Comparison of ENCODE assay signal across 5 cellular contexts in the genomic region with DNA sequence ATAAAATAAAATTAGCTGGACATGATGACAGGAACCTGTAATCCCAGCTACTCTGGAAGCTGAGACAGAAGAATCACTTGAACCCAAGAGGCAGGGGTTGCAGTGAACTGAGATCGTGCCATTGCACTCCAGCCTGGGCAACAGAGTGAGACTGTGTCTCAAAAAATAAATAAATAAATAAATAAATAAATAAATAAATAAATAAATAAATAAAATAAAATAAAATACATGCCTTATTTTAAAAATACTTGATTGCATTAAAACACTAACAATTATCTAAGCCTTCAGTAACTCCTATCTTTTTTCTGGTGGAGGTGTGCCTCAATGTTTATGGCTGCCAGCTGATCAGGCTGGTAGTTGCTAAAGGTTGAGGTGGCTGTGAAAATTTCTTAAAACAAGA.
DNase-seq lines count a peak whose midpoint lies in the region; ATAC-seq, FAIRE-seq and TF ChIP-seq lines count a peak whose summit lies in the region.
"Not testable (repeated sequence)": the region's sequence is repeated elsewhere in the genome, so short reads cannot be mapped to it uniquely, and the experiment has no call there.

No MANE protein-coding gene starts in this region.

- CTCF ChIA-PET in A549 (lab: Yijun Ruan, JAX); HEK293 (lab: Yijun Ruan, JAX); OCI-LY7 (lab: Charles Lee; ENCODE audit: unreplicated experiment); WTC11 (lab: Charles Lee): not testable (repeated sequence)

- not testable (repeated sequence) for ATAC-seq in A549, WTC11

- not testable (repeated sequence) for H3K79me2 ChIP-seq in Karpas-422 (ENCODE audit: low read length); OCI-LY7 (ENCODE audit: insufficient read depth, low read depth, low read length)

- peaks cover 41% of the 10 kb centered on the region for H3K9me3 Mint-ChIP-seq in WTC11

- not testable (repeated sequence) for H3K4me3 Mint-ChIP-seq in WTC11

- 0% methylated on average over 1 of the region's 1 CpG for WGBS in A549 (ENCODE audit: missing lambda C conversion rate)

- not testable (repeated sequence) for H3K27ac Mint-ChIP-seq in WTC11

- POLR2A ChIA-PET in A549 (lab: Yijun Ruan, JAX); HEK293 (lab: Yijun Ruan, JAX); WTC11 (lab: Charles Lee): not testable (repeated sequence)
- POLR2A ChIA-PET in OCI-LY7 (lab: Charles Lee): interaction anchor here (1.0 to 1.3 kb wide), 2 partner anchors 10 to 41 kb away, joined by 3 read pairs; no protein-coding TSS in a partner anchor

- TF ChIP-seq POLR2A in A549 (IDR thresholded peaks at IDR 0.05; ENCODE audit: low read length): not testable (repeated sequence)

- not testable (repeated sequence) for H3K9me2 ChIP-seq in Karpas-422 (replicated peaks; ENCODE audit: insufficient read depth, low read length); OCI-LY7 (ENCODE audit: insufficient read depth, low read length)

- not testable (repeated sequence) for H3K27me3 ChIP-seq in Karpas-422 (ENCODE audit: low read length)

- not testable (repeated sequence) for TF ChIP-seq RAD21 in A549 (conservative IDR thresholded peaks at IDR 0.05 in 1 of 2, IDR thresholded peaks at IDR 0.05 in 1 of 2)

- H2AFZ ChIP-seq in Karpas-422 (ENCODE audit: low read length): 0 out of 2 replicates have a peak overlapping the region, but pooled peaks have one; percentile 56
- peak overlapping the region; percentile 44; the same call in 1 of the 2 replicates for H2AFZ ChIP-seq in OCI-LY7 (ENCODE audit: low read length)

- intact Hi-C loops in OCI-LY7 (cut with micrococcal nuclease; ENCODE audit: unreplicated experiment): not testable (repeated sequence)

- H3K4me1 ChIP-seq in A549; HEK293 (ENCODE audit: control insufficient read depth, insufficient read depth, low read length); Karpas-422 (ENCODE audit: low read length); OCI-LY7 (ENCODE audit: insufficient read depth, low read length, poor library complexity, severe bottlenecking): not testable (repeated sequence)

- not testable (repeated sequence) for DNase-seq in A549 (ENCODE audit: low read depth in 1 of 2, low spot score in 1 of 2); Karpas-422; OCI-LY7 (ENCODE audit: low spot score); WTC11 (ENCODE audit: low spot score)

- not testable (repeated sequence) for TF ChIP-seq EP300 in A549 (IDR thresholded peaks at IDR 0.05)

- H3K36me3 Mint-ChIP-seq in WTC11: not testable (repeated sequence)

- H3K4me3 ChIP-seq in A549; HEK293 (ENCODE audit: low read depth, low read length); Karpas-422 (ENCODE audit: low read length); OCI-LY7 (ENCODE audit: low read depth, low read length, poor library complexity, severe bottlenecking): not testable (repeated sequence)

- H3K36me3 ChIP-seq in HEK293 (ENCODE audit: control insufficient read depth in 2 of 2, insufficient read depth in 1 of 2, low read length in 2 of 2); Karpas-422 (ENCODE audit: insufficient read depth, low read length); OCI-LY7 (ENCODE audit: insufficient read depth, low read length): not testable (repeated sequence)

- not testable (repeated sequence) for H3K27ac ChIP-seq in A549; HEK293 (ENCODE audit: extremely low read depth, low read depth, low read length); Karpas-422 (ENCODE audit: low read length); OCI-LY7 (ENCODE audit: low read depth, low read length, poor library complexity, severe bottlenecking)

- H3K9me3 ChIP-seq in A549; HEK293 (ENCODE audit: control insufficient read depth, insufficient read depth, low read depth, low read length); Karpas-422 (ENCODE audit: low read length): not testable (repeated sequence)
- peaks cover 15% of the 10 kb centered on the region; the same call in 1 of the 2 replicates for H3K9me3 ChIP-seq in OCI-LY7 (ENCODE audit: low read length)

- not testable (repeated sequence) for BruUV-seq in OCI-LY7 (replicated peaks; lab: Mats Ljungman, UMichigan)

- H3K4me2 ChIP-seq in A549; Karpas-422 (ENCODE audit: low read depth, low read length, poor library complexity, severe bottlenecking); OCI-LY7 (ENCODE audit: low read length): not testable (repeated sequence)

- not testable (repeated sequence) for H3K4me1 Mint-ChIP-seq in WTC11

- not testable (repeated sequence) for FAIRE-seq in A549 (lab: Jason Lieb, UNC)

- not testable (repeated sequence) for H3K27me3 Mint-ChIP-seq in WTC11 (ENCODE audit: low read depth)

- not testable (repeated sequence) for TF ChIP-seq CTCF in A549 (IDR thresholded peaks at IDR 0.05); HEK293 (tag by site-specific recombination; IDR thresholded peaks at IDR 0.05); OCI-LY7 (conservative IDR thresholded peaks at IDR 0.05; ENCODE audit: low read length); WTC11 (IDR thresholded peaks at IDR 0.05)

- H4K20me1 ChIP-seq in Karpas-422 (ENCODE audit: insufficient read depth, low read depth, low read length); OCI-LY7 (ENCODE audit: insufficient read depth, low read length): not testable (repeated sequence)

- H3K9ac ChIP-seq in Karpas-422 (ENCODE audit: low read length): not testable (repeated sequence)

TF ChIP-seq in A549, 52 proteins besides CTCF, POLR2A, EP300 and RAD21:
- TF ChIP-seq ZC3H11A (IDR thresholded peaks at IDR 0.05): peak; percentile 18; the same call in 1 of the 2 replicates
TF ChIP-seq in A549: peak in this region for 1; not testable (repeated sequence) for 51.

TF ChIP-seq in HEK293, 187 proteins besides CTCF, POLR2A, EP300 and RAD21 (continues in another document):
- TF ChIP-seq ZNF623 (tag by site-specific recombination; IDR thresholded peaks at IDR 0.05): peak; percentile 79
- TF ChIP-seq ZBTB21 (tag by site-specific recombination; IDR thresholded peaks at IDR 0.05): peak; percentile 62
- peak; percentile 95 for TF ChIP-seq ZNF555 (tag by site-specific recombination; conservative IDR thresholded peaks at IDR 0.05)
- peak; percentile 61; the same call in 1 of the 2 replicates for TF ChIP-seq ZNF202 (tag by site-specific recombination; IDR thresholded peaks at IDR 0.05; ENCODE audit: borderline replicate concordance)
- TF ChIP-seq, protein P1, sequence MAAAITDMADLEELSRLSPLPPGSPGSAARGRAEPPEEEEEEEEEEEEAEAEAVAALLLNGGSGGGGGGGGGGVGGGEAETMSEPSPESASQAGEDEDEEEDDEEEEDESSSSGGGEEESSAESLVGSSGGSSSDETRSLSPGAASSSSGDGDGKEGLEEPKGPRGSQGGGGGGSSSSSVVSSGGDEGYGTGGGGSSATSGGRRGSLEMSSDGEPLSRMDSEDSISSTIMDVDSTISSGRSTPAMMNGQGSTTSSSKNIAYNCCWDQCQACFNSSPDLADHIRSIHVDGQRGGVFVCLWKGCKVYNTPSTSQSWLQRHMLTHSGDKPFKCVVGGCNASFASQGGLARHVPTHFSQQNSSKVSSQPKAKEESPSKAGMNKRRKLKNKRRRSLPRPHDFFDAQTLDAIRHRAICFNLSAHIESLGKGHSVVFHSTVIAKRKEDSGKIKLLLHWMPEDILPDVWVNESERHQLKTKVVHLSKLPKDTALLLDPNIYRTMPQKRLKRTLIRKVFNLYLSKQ (tag by site-specific recombination; IDR thresholded peaks at IDR 0.05; ENCODE audit: borderline replicate concordance): peak; percentile 61; the same call in 1 of the 2 replicates
- peak; percentile 78; the same call in 1 of the 2 replicates for TF ChIP-seq ZNF560 (tag by site-specific recombination; IDR thresholded peaks at IDR 0.05; ENCODE audit: borderline replicate concordance)
- peak; percentile 96 for TF ChIP-seq ZNF394 (tag by site-specific recombination; IDR thresholded peaks at IDR 0.05; ENCODE audit: borderline replicate concordance)
- peak; percentile 72; the same call in 1 of the 2 replicates for TF ChIP-seq ZNF140 (tag by site-specific recombination; IDR thresholded peaks at IDR 0.05)

TF ChIP-seq in WTC11, 78 proteins besides CTCF, POLR2A, EP300 and RAD21:
- TF ChIP-seq HMGA2 (CRISPR knock-in tag; IDR thresholded peaks at IDR 0.05): peak; percentile 38; the same call in 1 of the 2 replicates
